In the genomic region with DNA sequence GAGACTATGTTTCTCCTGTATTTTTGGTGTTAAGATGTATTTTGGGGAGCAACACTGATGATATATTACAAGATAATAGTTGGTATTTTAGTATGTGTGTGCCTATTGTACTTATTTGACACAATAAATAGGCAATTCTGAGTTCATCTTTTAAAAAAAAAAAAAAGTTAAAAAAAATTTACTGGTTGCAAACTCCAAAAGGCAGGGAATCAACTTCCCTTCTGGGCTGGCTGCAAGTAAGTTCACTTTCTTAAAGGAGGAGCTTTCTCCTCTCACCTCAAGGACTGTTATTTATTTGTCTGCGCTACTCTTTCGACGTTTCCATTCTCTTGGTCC, we compare ENCODE assay signal across 8 cellular contexts. TPM values are rescaled to one million over a fixed set of nuclear protein-coding genes. Genes with fewer than 3 reads are reported as not detected.
A peak's percentile ranks its signal among the peaks of the same experiment; 100 is the strongest.
DNase-seq lines count a peak whose midpoint lies in the region; ATAC-seq, FAIRE-seq and TF ChIP-seq lines count a peak whose summit lies in the region.

No MANE protein-coding gene starts in this region.

- intact Hi-C loops in activated CD4-positive, alpha-beta T cell treated with anti-CD3 and anti-CD28 coated beads for 36 hours (cut with DNase I, micrococcal nuclease) = no loop called here
- intact Hi-C loops in kidney (cut with DNase I) = no loop called here

- H3K4me1 Mint-ChIP-seq in activated CD4-positive, alpha-beta T cell treated with anti-CD3 and anti-CD28 coated beads for 36 hours = peaks cover 44% of the 10 kb centered on the region

- no peaks in the 10 kb centered on the region for H3K27me3 Mint-ChIP-seq in activated CD4-positive, alpha-beta T cell treated with anti-CD3 and anti-CD28 coated beads for 36 hours

- POLR2A ChIA-PET in activated CD4-positive, alpha-beta T cell treated with anti-CD3 and anti-CD28 coated beads for 36 hours (lab: Charles Lee) = interaction anchor here (0.9 kb wide), 1 partner anchor 175 kb away, joined by 4 read pairs; no protein-coding TSS in a partner anchor

- no peaks in the 10 kb centered on the region for H3K36me3 ChIP-seq in kidney (ENCODE audit: control insufficient read depth in 1 of 2, insufficient read depth in 2 of 2, low read length in 2 of 2)
- H3K36me3 ChIP-seq in subcutaneous abdominal adipose tissue (ENCODE audit: control insufficient read depth in 5 of 5, insufficient read depth in 5 of 5, low read length in 5 of 5) = peaks cover 0 to 4% (median 0%) of the 10 kb centered on the region in 5 donors

- H3K9me3 ChIP-seq in kidney (ENCODE audit: control insufficient read depth in 1 of 2, low read length in 2 of 2) = no peaks in the 10 kb centered on the region
- H3K9me3 ChIP-seq in subcutaneous abdominal adipose tissue (ENCODE audit: control insufficient read depth in 5 of 5, low read length in 5 of 5) = no peaks in the 10 kb centered on the region

- peak overlapping the region; percentile 94 for H3K27ac Mint-ChIP-seq in activated CD4-positive, alpha-beta T cell treated with anti-CD3 and anti-CD28 coated beads for 36 hours
- H3K27ac Mint-ChIP-seq in activated naive CD4-positive, alpha-beta T cell treated with anti-CD3 and anti-CD28 coated beads, Interleukin-2, amount 50 U/mL, for 72 hours = peak overlapping the region; percentile 85 to 96

- no peak for ATAC-seq in activated CD4-positive, alpha-beta T cell treated with anti-CD3 and anti-CD28 coated beads for 36 hours
- no peak for ATAC-seq in activated naive CD4-positive, alpha-beta T cell treated with anti-CD3 and anti-CD28 coated beads, Interleukin-2, amount 50 U/mL, for 72 hours

- peaks cover 7% of the 10 kb centered on the region in 2 donors for H3K4me1 ChIP-seq in kidney (ENCODE audit: control insufficient read depth in 1 of 2, insufficient read depth in 1 of 2, low read depth in 1 of 2, low read length in 2 of 2)
- H3K4me1 ChIP-seq in subcutaneous abdominal adipose tissue (ENCODE audit: control insufficient read depth in 5 of 5, insufficient read depth in 5 of 5, low read length in 5 of 5) = peaks cover 4 to 21% (median 20%) of the 10 kb centered on the region in 5 donors

- no peaks in the 10 kb centered on the region for H3K27me3 ChIP-seq in subcutaneous abdominal adipose tissue (ENCODE audit: control insufficient read depth in 5 of 5, insufficient read depth in 4 of 5, low read length in 5 of 5)

- peaks cover 9% of the 10 kb centered on the region for H3K36me3 Mint-ChIP-seq in activated CD4-positive, alpha-beta T cell treated with anti-CD3 and anti-CD28 coated beads for 36 hours (ENCODE audit: low read depth)
- H3K36me3 Mint-ChIP-seq in activated naive CD4-positive, alpha-beta T cell treated with anti-CD3 and anti-CD28 coated beads, Interleukin-2, amount 50 U/mL, for 72 hours = peaks cover 2 to 3% of the 10 kb centered on the region in 2 donors

- peak overlapping the region; percentile 97 to 98 for H3K4me3 ChIP-seq in kidney (ENCODE audit: low read length in 2 of 2)
- H3K4me3 ChIP-seq in subcutaneous abdominal adipose tissue (ENCODE audit: low read depth in 1 of 5, low read length in 5 of 5) = peak overlapping the region; percentile 39 to 94 (median 91)

- H3K9ac ChIP-seq in kidney (ENCODE audit: low read length in 2 of 2) (no peak overlapping the region), subcutaneous abdominal adipose tissue (ENCODE audit: low read length in 5 of 5) (peak overlapping the region in 2 of 5 donors; percentile 86 to 90)

- H3K9me3 Mint-ChIP-seq in activated CD4-positive, alpha-beta T cell treated with anti-CD3 and anti-CD28 coated beads for 36 hours (ENCODE audit: low read depth) = no peaks in the 10 kb centered on the region
- no peaks in the 10 kb centered on the region for H3K9me3 Mint-ChIP-seq in activated naive CD4-positive, alpha-beta T cell treated with anti-CD3 and anti-CD28 coated beads, Interleukin-2, amount 50 U/mL, for 72 hours

- CTCF ChIA-PET in activated CD4-positive, alpha-beta T cell treated with anti-CD3 and anti-CD28 coated beads for 36 hours (lab: Charles Lee) = interaction anchor here (0.6 to 1.6 kb wide), 6 partner anchors 10 to 438 kb away, joined by 3 to 6 read pairs (median 3); no protein-coding TSS in a partner anchor

- H3K27ac ChIP-seq in kidney (ENCODE audit: low read depth in 2 of 2, low read length in 2 of 2) (no peak overlapping the region), subcutaneous abdominal adipose tissue (ENCODE audit: low read depth, low read length) (no peak overlapping the region)

- FAIRE-seq in kidney (lab: Jason Lieb, UNC) (no peak), RCC 7860 (lab: Jason Lieb, UNC) (no peak)

- peak overlapping the region; percentile 97 for H3K4me3 Mint-ChIP-seq in activated CD4-positive, alpha-beta T cell treated with anti-CD3 and anti-CD28 coated beads for 36 hours

- no peak for TF ChIP-seq CTCF in kidney (IDR thresholded peaks at IDR 0.05; ENCODE audit: borderline replicate concordance, extremely low read depth, insufficient read depth)

- no peak for DNase-seq in activated CD4-positive, alpha-beta T cell treated with anti-CD3 and anti-CD28 coated beads for 36 hours
- DNase-seq in activated CD4-positive, alpha-beta T cell treated with anti-CD3 and anti-CD28 coated beads, Interleukin-2, amount 50 U/mL, for 1 hour = no peak
- no peak for DNase-seq in activated naive CD4-positive, alpha-beta T cell treated with anti-CD3 and anti-CD28 coated beads, Interleukin-2, amount 50 U/mL, for 72 hours (ENCODE audit: low spot score in 2 of 2)
- DNase-seq in kidney (no peak), HuH-7.5 (ENCODE audit: low spot score) (no peak), HT-29 (ENCODE audit: low spot score) (no peak), RCC 7860 (ENCODE audit: low spot score) (no peak)

RNA-seq across cellular contexts. Expression of a gene that starts 0.3 kb away (rescaled TPM):
- 10 to 100 TPM; 24.7 to 33.9 TPM for total RNA-seq in activated CD4-positive, alpha-beta T cell treated with anti-CD3 and anti-CD28 coated beads for 36 hours
- 10 to 100 TPM; 45.9 to 72.4 TPM for total RNA-seq in activated naive CD4-positive, alpha-beta T cell treated with anti-CD3 and anti-CD28 coated beads, Interleukin-2, amount 50 U/mL, for 72 hours
- total RNA-seq in kidney = 55.0 TPM
- polyA plus RNA-seq in kidney (ENCODE audit: insufficient read depth, low read depth, low replicate concordance) = 10.8 TPM
- 9.1 and 11.7 TPM in 2 replicates for total RNA-seq in HT-29 (2014; rRNA removed; shearing (Covaris generic))
